ENCODE assay signal across 25 cellular contexts in genomic region chr22:20273720-20274119, GRCh38.
"Had no signal": no experiment of that assay in that cellular context is flagged by ENCODE, and none has a peak within 500 bp of the region (broad histone marks: within the 10 kb centered on the region; RNA-seq: fewer than 3 reads in every experiment).

No MANE protein-coding gene starts in this region.

- H3K36me3 ChIP-seq: ascending aorta, Peyer's patch had no signal

- DNase-seq: activated CD4-positive, alpha-beta T cell treated with anti-CD3 and anti-CD28 coated beads for 48 hours; activated CD4-positive, alpha-beta T cell treated with anti-CD3 and anti-CD28 coated beads, Interleukin-2, amount 50 U/mL, for 4 hours; activated CD4-positive, CD25-positive, alpha-beta regulatory T cell treated with anti-CD3 and anti-CD28 coated beads, Interleukin-2, amount 50 U/mL, for 72 hours; activated CD8-positive, alpha-beta memory T cell treated with anti-CD3 and anti-CD28 coated beads, Interleukin-2, amount 50 U/mL, for 48 hours; activated CD8-positive, alpha-beta T cell treated with anti-CD3 and anti-CD28 coated beads, Interleukin-2, amount 10 ng/mL, durations not matched to agents 7 days and 5 days; activated effector memory CD4-positive, alpha-beta T cell treated with Interleukin-2 at 50 U/mL for 16 hours; activated naive CD4-positive, alpha-beta T cell; activated T-cell treated with anti-CD3 and anti-CD28 coated beads, Interleukin-2, amount 50 U/mL, for 1 hour; body of pancreas; central memory CD4-positive, alpha-beta T cell; Karpas-422; MM.1S; NCI-H1105; NCI-H1436; NCI-H1694 treated with DMSO at 0.1 percent for 48 hours; NCI-H2029 treated with DMSO at 0.1 percent for 48 hours; NCI-H345; NCI-H510A; NCI-H69; Peyer's patch; SHP77 treated with DMSO at 0.1 percent for 48 hours; T-helper 17 cell; T-helper 9 cell had no signal

- H3K9me3 ChIP-seq: ascending aorta, body of pancreas, Peyer's patch had no signal

- ATAC-seq: activated CD8-positive, alpha-beta T cell treated with anti-CD3 and anti-CD28 coated beads, Interleukin-2, amount 10 ng/mL, durations not matched to agents 7 days and 5 days; body of pancreas; T-helper 17 cell; WTC11 had no signal

- H3K27me3 ChIP-seq: ascending aorta, body of pancreas, Peyer's patch had no signal

- H3K27ac ChIP-seq: ascending aorta, body of pancreas, Peyer's patch had no signal

- H3K4me1 ChIP-seq: ascending aorta, body of pancreas, Peyer's patch had no signal

- H3K4me3 ChIP-seq: ascending aorta, body of pancreas, Peyer's patch had no signal
